In the genomic region with DNA sequence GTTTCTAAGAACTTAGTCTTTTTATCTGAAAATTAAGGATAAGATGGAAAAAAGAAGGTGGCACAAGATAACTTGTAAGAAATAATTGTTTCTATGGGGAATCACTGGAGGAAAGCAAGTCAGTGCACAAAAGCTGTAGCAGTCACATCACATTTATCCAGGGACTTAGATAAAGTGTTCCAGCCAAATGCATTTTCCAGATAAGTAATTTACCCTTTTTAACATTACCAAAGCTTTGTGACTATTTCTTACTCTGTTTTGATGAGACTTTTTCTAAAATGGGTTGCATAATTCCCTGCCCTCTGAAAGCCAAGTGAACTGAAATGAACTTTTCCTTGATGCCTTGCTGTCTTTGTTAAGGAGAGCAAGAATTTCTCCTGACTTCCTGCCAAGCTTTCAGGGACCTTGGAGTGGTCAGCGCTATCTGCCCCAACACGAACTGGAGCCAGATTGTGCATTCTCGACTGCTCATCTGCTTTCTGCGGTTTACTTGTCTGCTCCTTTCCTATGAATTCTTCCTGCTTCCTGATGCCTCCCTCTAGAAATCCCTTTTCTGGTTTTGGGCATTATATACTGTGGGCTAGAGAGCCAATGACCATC, we compare ENCODE assay signal across 13 cellular contexts. TPM values are rescaled to one million over a fixed set of nuclear protein-coding genes. Genes with fewer than 3 reads are reported as not detected.
DNase-seq lines count a peak whose midpoint lies in the region; ATAC-seq and TF ChIP-seq lines count a peak whose summit lies in the region.
"Had no signal": no experiment of that assay in that cellular context is flagged by ENCODE, and none has a peak within 500 bp of the region (broad histone marks: within the 10 kb centered on the region; RNA-seq: fewer than 3 reads in every experiment).

No MANE protein-coding gene starts in this region.

- H3K9me3 ChIP-seq in WERI-Rb-1 (ENCODE audit: severe bottlenecking), result no peaks in the 10 kb centered on the region

- no peaks in the 10 kb centered on the region for H3K36me3 ChIP-seq in WERI-Rb-1

- ATAC-seq in sciatic nerve, result peak; percentile 79

- DNase-seq in GM04504 (ENCODE audit: low read depth) (peak; percentile 87), WERI-Rb-1 (peak; percentile 14), glutamatergic neuron (no peak), sciatic nerve (ENCODE audit: low spot score) (no peak), inferior parietal cortex (ENCODE audit: extremely low spot score) (no peak), anterior cingulate cortex (lab: John Stamatoyannopoulos, UW) (no peak)
- no peak for DNase-seq in activated naive CD4-positive, alpha-beta T cell treated with Interleukin-2 at 50 U/mL for 16 hours
- DNase-seq in activated T-helper 2 cell treated with anti-CD3 and anti-CD28 coated beads, Interferon-gamma antibody, Interleukin-2, Interleukin-4, amounts not matched to agents 10 μg/mL and 5 μg/mL and 100 μg/mL, durations not matched to agents 14 hours and 24 hours and 36 hours (ENCODE audit: low spot score), result no peak
- DNase-seq: activated CD8-positive, alpha-beta memory T cell treated with anti-CD3 and anti-CD28 coated beads for 24 hours; NCI-H187; SHP77 treated with DMSO at 0.1 percent for 48 hours had no signal

- H3K27ac ChIP-seq in WERI-Rb-1, result no peak overlapping the region

- peak overlapping the region; percentile 23 for H3K4me3 ChIP-seq in WERI-Rb-1 (ENCODE audit: low read depth, low read length)

- intact Hi-C loops in sciatic nerve (cut with DNase I), result no loop called here
- intact Hi-C loops in activated T-helper 2 cell treated with anti-CD3 and anti-CD28 coated beads, Interferon-gamma antibody, Interleukin-2, Interleukin-4, amounts not matched to agents 10 μg/mL and 5 μg/mL and 100 μg/mL, durations not matched to agents 14 hours and 24 hours and 36 hours (cut with micrococcal nuclease), result no loop called here

- no peak for TF ChIP-seq CTCF in WERI-Rb-1 (IDR thresholded peaks at IDR 0.05; ENCODE audit: low read depth, low read length)
- no peak for TF ChIP-seq CTCF in glutamatergic neuron (IDR thresholded peaks at IDR 0.05; ENCODE audit: partially characterized antibody, unreplicated experiment)

- H3K27ac Mint-ChIP-seq in glutamatergic neuron (ENCODE audit: unreplicated experiment), result peak overlapping the region; percentile 73
- no peak overlapping the region for H3K27ac Mint-ChIP-seq in activated T-helper 2 cell treated with anti-CD3 and anti-CD28 coated beads, Interferon-gamma antibody, Interleukin-2, Interleukin-4, amounts not matched to agents 10 μg/mL and 5 μg/mL and 100 μg/mL, durations not matched to agents 14 hours and 24 hours and 36 hours
- H3K27ac Mint-ChIP-seq: dendritic cell treated with granulocyte-macrophage colony-stimulating factor and Interleukin-4, amounts not matched to agents 40 ng/mL and 50 ng/mL, for 4 days; memory B cell had no signal

- no peaks in the 10 kb centered on the region for H3K9me3 Mint-ChIP-seq in glutamatergic neuron (ENCODE audit: unreplicated experiment)
- no peaks in the 10 kb centered on the region for H3K9me3 Mint-ChIP-seq in activated T-helper 2 cell treated with anti-CD3 and anti-CD28 coated beads, Interferon-gamma antibody, Interleukin-2, Interleukin-4, amounts not matched to agents 10 μg/mL and 5 μg/mL and 100 μg/mL, durations not matched to agents 14 hours and 24 hours and 36 hours
- H3K9me3 Mint-ChIP-seq: dendritic cell treated with granulocyte-macrophage colony-stimulating factor and Interleukin-4, amounts not matched to agents 40 ng/mL and 50 ng/mL, for 4 days had no signal

- H3K27me3 Mint-ChIP-seq in glutamatergic neuron (ENCODE audit: unreplicated experiment), result no peaks in the 10 kb centered on the region
- H3K27me3 Mint-ChIP-seq in activated T-helper 2 cell treated with anti-CD3 and anti-CD28 coated beads, Interferon-gamma antibody, Interleukin-2, Interleukin-4, amounts not matched to agents 10 μg/mL and 5 μg/mL and 100 μg/mL, durations not matched to agents 14 hours and 24 hours and 36 hours (ENCODE audit: low read depth), result no peaks in the 10 kb centered on the region
- H3K27me3 Mint-ChIP-seq: dendritic cell treated with granulocyte-macrophage colony-stimulating factor and Interleukin-4, amounts not matched to agents 40 ng/mL and 50 ng/mL, for 4 days had no signal

- no peaks in the 10 kb centered on the region for H3K27me3 ChIP-seq in WERI-Rb-1 (ENCODE audit: insufficient read depth, low read depth, severe bottlenecking)

- H3K4me1 Mint-ChIP-seq in glutamatergic neuron (ENCODE audit: low read depth, unreplicated experiment), result peaks cover 14% of the 10 kb centered on the region
- H3K4me1 Mint-ChIP-seq in activated T-helper 2 cell treated with anti-CD3 and anti-CD28 coated beads, Interferon-gamma antibody, Interleukin-2, Interleukin-4, amounts not matched to agents 10 μg/mL and 5 μg/mL and 100 μg/mL, durations not matched to agents 14 hours and 24 hours and 36 hours (ENCODE audit: low read depth), result peaks cover 26% of the 10 kb centered on the region
- H3K4me1 Mint-ChIP-seq: memory B cell had no signal

- no peak overlapping the region for H3K4me3 Mint-ChIP-seq in glutamatergic neuron (ENCODE audit: unreplicated experiment)
- no peak overlapping the region for H3K4me3 Mint-ChIP-seq in activated T-helper 2 cell treated with anti-CD3 and anti-CD28 coated beads, Interferon-gamma antibody, Interleukin-2, Interleukin-4, amounts not matched to agents 10 μg/mL and 5 μg/mL and 100 μg/mL, durations not matched to agents 14 hours and 24 hours and 36 hours (ENCODE audit: low read depth)
- H3K4me3 Mint-ChIP-seq: dendritic cell treated with granulocyte-macrophage colony-stimulating factor and Interleukin-4, amounts not matched to agents 40 ng/mL and 50 ng/mL, for 4 days; memory B cell had no signal

- H3K36me3 Mint-ChIP-seq in glutamatergic neuron (ENCODE audit: unreplicated experiment), result peaks cover 5% of the 10 kb centered on the region
- peaks cover 50% of the 10 kb centered on the region for H3K36me3 Mint-ChIP-seq in activated T-helper 2 cell treated with anti-CD3 and anti-CD28 coated beads, Interferon-gamma antibody, Interleukin-2, Interleukin-4, amounts not matched to agents 10 μg/mL and 5 μg/mL and 100 μg/mL, durations not matched to agents 14 hours and 24 hours and 36 hours (ENCODE audit: low read depth)

RNA-seq across cellular contexts. Expression of a gene that starts 34.9 kb away (rescaled TPM):
- total RNA-seq in glutamatergic neuron (ENCODE audit: unreplicated experiment), result 21.9 TPM
- total RNA-seq in sciatic nerve, result 36.4 TPM
- 17.3 and 17.9 TPM in 2 replicates for total RNA-seq in activated T-helper 2 cell treated with anti-CD3 and anti-CD28 coated beads, Interferon-gamma antibody, Interleukin-2, Interleukin-4, amounts not matched to agents 10 μg/mL and 5 μg/mL and 100 μg/mL, durations not matched to agents 14 hours and 24 hours and 36 hours

Comparison
In these comparisons a context has a peak if more than half of its experiments do, and no peak if none do; other contexts are left out.
1. DNase-seq: peak in GM04504 (single experiment) and WERI-Rb-1 (single experiment); none in glutamatergic neuron (single experiment), sciatic nerve (single experiment), inferior parietal cortex (single experiment), anterior cingulate cortex (0 of 58), activated naive CD4-positive, alpha-beta T cell treated with Interleukin-2 at 50 U/mL for 16 hours (single experiment) and activated T-helper 2 cell treated with anti-CD3 and anti-CD28 coated beads, Interferon-gamma antibody, Interleukin-2, Interleukin-4, amounts not matched to agents 10 μg/mL and 5 μg/mL and 100 μg/mL, durations not matched to agents 14 hours and 24 hours and 36 hours (single experiment).